Comparison of ENCODE assay signal across 10 cellular contexts in the genomic region with DNA sequence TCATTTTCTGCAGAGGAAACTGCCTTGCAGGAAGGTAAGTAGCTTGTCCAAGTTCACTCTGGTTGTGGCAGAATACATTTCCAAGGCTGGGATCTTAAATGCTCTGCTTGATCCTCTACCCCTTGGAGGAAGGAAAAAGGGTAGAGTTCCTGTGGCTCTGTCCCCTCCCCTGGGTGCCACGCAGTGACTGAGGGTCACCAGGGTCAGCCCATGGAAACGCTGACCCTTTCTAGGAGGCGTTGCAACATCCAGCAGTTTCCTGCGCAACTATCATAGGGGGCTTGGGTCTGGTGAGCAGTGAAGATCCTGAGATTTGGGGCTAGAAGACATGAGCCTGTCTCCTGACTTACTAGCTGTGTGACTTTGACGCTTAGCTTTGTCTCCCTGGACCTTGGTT. TPM values are rescaled to one million over a fixed set of nuclear protein-coding genes. Genes with fewer than 3 reads are reported as not detected.
DNase-seq lines count a peak whose midpoint lies in the region; ATAC-seq, FAIRE-seq and TF ChIP-seq lines count a peak whose summit lies in the region.
"Had no signal": no experiment of that assay in that cellular context is flagged by ENCODE, and none has a peak within 500 bp of the region (broad histone marks: within the 10 kb centered on the region; RNA-seq: fewer than 3 reads in every experiment).

No MANE protein-coding gene starts in this region.

- TF ChIP-seq CTCF in astrocyte (IDR thresholded peaks at IDR 0.05; ENCODE audit: insufficient read depth, low read depth, low read length) (no peak), mesothelial cell of epicardium (IDR thresholded peaks at IDR 0.05; ENCODE audit: unreplicated experiment) (no peak), tibial nerve (IDR thresholded peaks at IDR 0.05) (no peak)

- ATAC-seq in GM21529 (IDR thresholded peaks at IDR 0.05; ENCODE audit: unreplicated experiment), result no peak

- no peaks in the 10 kb centered on the region for H3K9me3 ChIP-seq in astrocyte (ENCODE audit: insufficient read depth, low read depth, low read length)
- no peaks in the 10 kb centered on the region for H3K9me3 ChIP-seq in tibial nerve
- no peaks in the 10 kb centered on the region for H3K9me3 ChIP-seq in small intestine (ENCODE audit: control insufficient read depth, low read depth)

- no peaks in the 10 kb centered on the region for H4K20me1 ChIP-seq in astrocyte (ENCODE audit: insufficient read depth, low read length)

- no peaks in the 10 kb centered on the region for H3K79me2 ChIP-seq in astrocyte (ENCODE audit: insufficient read depth, low read length)

- DNase-seq in activated T-cell treated with anti-CD3 and anti-CD28 coated beads, Interleukin-2, amount 50 U/mL, for 24 hours, result peak; percentile 25
- DNase-seq in activated T-cell treated with anti-CD3 and anti-CD28 coated beads for 4 hours (no peak), astrocyte (ENCODE audit: low read depth) (no peak), mesothelial cell of epicardium (ENCODE audit: low spot score in 2 of 2, unreplicated experiment in 2 of 2) (no peak), tibial nerve (ENCODE audit: low spot score in 2 of 2) (no peak), small intestine (no peak), G401 (ENCODE audit: low spot score) (no peak)

- no peaks in the 10 kb centered on the region for H3K27me3 Mint-ChIP-seq in activated T-cell treated with anti-CD3 and anti-CD28 coated beads, Interleukin-2, amount 50 U/mL, for 24 hours
- H3K27me3 Mint-ChIP-seq in astrocyte (ENCODE audit: low read depth, unreplicated experiment) (no peaks in the 10 kb centered on the region), mesothelial cell of epicardium (ENCODE audit: low read depth) (no peaks in the 10 kb centered on the region)

- no peaks in the 10 kb centered on the region for H3K36me3 Mint-ChIP-seq in activated T-cell treated with anti-CD3 and anti-CD28 coated beads, Interleukin-2, amount 50 U/mL, for 24 hours (ENCODE audit: low read depth)
- H3K36me3 Mint-ChIP-seq in astrocyte (ENCODE audit: low read depth, unreplicated experiment) (no peaks in the 10 kb centered on the region), mesothelial cell of epicardium (no peaks in the 10 kb centered on the region)

- FAIRE-seq in astrocyte (lab: Jason Lieb, UNC) (no peak), small intestine (lab: Jason Lieb, UNC) (no peak)
- FAIRE-seq: bronchial epithelial cell had no signal

- no peak overlapping the region for H3K4me3 Mint-ChIP-seq in activated T-cell treated with anti-CD3 and anti-CD28 coated beads, Interleukin-2, amount 50 U/mL, for 24 hours
- H3K4me3 Mint-ChIP-seq in astrocyte (ENCODE audit: unreplicated experiment), result peak overlapping the region; percentile 46
- no peak overlapping the region for H3K4me3 Mint-ChIP-seq in mesothelial cell of epicardium

- no peak overlapping the region for H2AFZ ChIP-seq in astrocyte (ENCODE audit: low read depth, low read length)

- no peaks in the 10 kb centered on the region for H3K9me3 Mint-ChIP-seq in activated T-cell treated with anti-CD3 and anti-CD28 coated beads, Interleukin-2, amount 50 U/mL, for 24 hours
- H3K9me3 Mint-ChIP-seq in astrocyte (ENCODE audit: unreplicated experiment) (no peaks in the 10 kb centered on the region), mesothelial cell of epicardium (no peaks in the 10 kb centered on the region)

- H3K4me2 ChIP-seq in astrocyte (ENCODE audit: low read length), result no peak overlapping the region

- in situ Hi-C loops in G401 (cut with HindIII; ENCODE audit: low sequenced_read_pairs), result no loop called here

- TF ChIP-seq EP300 in tibial nerve (IDR thresholded peaks at IDR 0.05), result no peak

- peaks cover 44% of the 10 kb centered on the region for H3K4me1 ChIP-seq in astrocyte (ENCODE audit: insufficient read depth, low read length)
- peaks cover 0 to 50% (median 38%) of the 10 kb centered on the region in 4 donors for H3K4me1 ChIP-seq in tibial nerve
- H3K4me1 ChIP-seq in small intestine (ENCODE audit: control insufficient read depth in 2 of 2, insufficient read depth in 1 of 2, low read depth in 1 of 2, low read length in 1 of 2), result peaks cover 20 to 32% of the 10 kb centered on the region in 2 donors

- TF ChIP-seq POLR2A in tibial nerve (IDR thresholded peaks at IDR 0.05), result no peak

- no peaks in the 10 kb centered on the region for H3K36me3 ChIP-seq in astrocyte (ENCODE audit: insufficient read depth, low read length)
- no peaks in the 10 kb centered on the region for H3K36me3 ChIP-seq in tibial nerve
- no peaks in the 10 kb centered on the region for H3K36me3 ChIP-seq in small intestine (ENCODE audit: control insufficient read depth in 2 of 2, insufficient read depth in 2 of 2, low read length in 2 of 2)

- H3K4me1 Mint-ChIP-seq in activated T-cell treated with anti-CD3 and anti-CD28 coated beads, Interleukin-2, amount 50 U/mL, for 24 hours (ENCODE audit: low read depth), result peaks cover 89% of the 10 kb centered on the region
- H3K4me1 Mint-ChIP-seq in astrocyte (ENCODE audit: low read depth, unreplicated experiment) (peaks cover 50% of the 10 kb centered on the region), mesothelial cell of epicardium (peaks cover 66% of the 10 kb centered on the region)

- H3K4me3 ChIP-seq in astrocyte (ENCODE audit: insufficient read depth, low read depth, low read length), result no peak overlapping the region
- H3K4me3 ChIP-seq in tibial nerve, result no peak overlapping the region
- H3K4me3 ChIP-seq in small intestine (ENCODE audit: low read depth in 1 of 2, low read length in 2 of 2), result no peak overlapping the region

- WGBS in tibial nerve, 2 donors, result 51% methylated on average over 5 of the region's 5 CpGs
- 41 to 51% (median 47%) methylated on average over 5 of the region's 5 CpGs for WGBS in small intestine, 3 donors

- H3K9ac ChIP-seq in astrocyte (ENCODE audit: low read length), result peak overlapping the region; percentile 17

- peak overlapping the region; percentile 69 for H3K27ac Mint-ChIP-seq in activated T-cell treated with anti-CD3 and anti-CD28 coated beads, Interleukin-2, amount 50 U/mL, for 24 hours
- peak overlapping the region; percentile 69 for H3K27ac Mint-ChIP-seq in astrocyte (ENCODE audit: unreplicated experiment)
- peak overlapping the region; percentile 95 for H3K27ac Mint-ChIP-seq in mesothelial cell of epicardium

- H3K27me3 ChIP-seq in astrocyte (ENCODE audit: insufficient read depth, low read length) (no peaks in the 10 kb centered on the region), tibial nerve (no peaks in the 10 kb centered on the region), small intestine (ENCODE audit: control insufficient read depth in 2 of 2, insufficient read depth in 2 of 2, low read length in 2 of 2) (no peaks in the 10 kb centered on the region)

- H3K27ac ChIP-seq in astrocyte (ENCODE audit: low read depth, low read length), result peak overlapping the region; percentile 29
- H3K27ac ChIP-seq in tibial nerve, result peak overlapping the region in 3 of 4 donors; percentile 30 to 57 (median 50)
- peak overlapping the region in 1 of 2 donors; percentile 74 for H3K27ac ChIP-seq in small intestine (ENCODE audit: low read depth in 1 of 2, low read length in 1 of 2)
- H3K27ac ChIP-seq: VCaP had no signal

RNA-seq across cellular contexts. Expression of a gene that starts 29.4 kb away (rescaled TPM):
- total RNA-seq in astrocyte, result not detected in 2 replicates
- total RNA-seq in mesothelial cell of epicardium, result 0.13 to 0.34 TPM in 2 of 3 replicates, not detected in the other
- not detected for total RNA-seq in tibial nerve
- 100 to 1,000 TPM; 167 to 736 (median 425) TPM for polyA plus RNA-seq in small intestine
- total RNA-seq in G401 (2014; rRNA removed; shearing (Covaris generic)), result not detected in 2 replicates
- total RNA-seq: bronchial epithelial cell had no signal

RNA-seq across cellular contexts. Expression of a gene that starts 52.2 kb away (rescaled TPM):
- 25.4 and 26.1 TPM in 2 replicates for total RNA-seq in astrocyte
- total RNA-seq in mesothelial cell of epicardium, result 49.7 to 57.9 TPM (median 55.2 TPM) in 3 replicates
- 100 to 1,000 TPM in 1 of 4 donors, 10 to 100 TPM in 3; 37.2 to 134 (median 79.7) TPM for total RNA-seq in tibial nerve
- 100 to 1,000 TPM in 1 of 3 donors, 10 to 100 TPM in 2; 71.6 to 169 (median 88.2) TPM for polyA plus RNA-seq in small intestine
- 0.51 and 0.55 TPM in 2 replicates for total RNA-seq in G401 (2014; rRNA removed; shearing (Covaris generic))

Comparison
In these comparisons a context has a peak if more than half of its experiments do, and no peak if none do; other contexts are left out.
1. RNA of a gene that starts 52.2 kb away (total RNA-seq): 37.2 to 134 TPM in tibial nerve, 49.7 to 57.9 TPM in mesothelial cell of epicardium and 25.4 to 26.1 TPM in astrocyte; 0.51 to 0.55 TPM in G401; every median in the first group is over 10 times any median in the second.
2. Peak in every context shown above with its lines, with median percentiles within 50 percentile points of each other: H3K27ac Mint-ChIP-seq.